Comparison of ENCODE assay signal across 8 cellular contexts in the genomic region with DNA sequence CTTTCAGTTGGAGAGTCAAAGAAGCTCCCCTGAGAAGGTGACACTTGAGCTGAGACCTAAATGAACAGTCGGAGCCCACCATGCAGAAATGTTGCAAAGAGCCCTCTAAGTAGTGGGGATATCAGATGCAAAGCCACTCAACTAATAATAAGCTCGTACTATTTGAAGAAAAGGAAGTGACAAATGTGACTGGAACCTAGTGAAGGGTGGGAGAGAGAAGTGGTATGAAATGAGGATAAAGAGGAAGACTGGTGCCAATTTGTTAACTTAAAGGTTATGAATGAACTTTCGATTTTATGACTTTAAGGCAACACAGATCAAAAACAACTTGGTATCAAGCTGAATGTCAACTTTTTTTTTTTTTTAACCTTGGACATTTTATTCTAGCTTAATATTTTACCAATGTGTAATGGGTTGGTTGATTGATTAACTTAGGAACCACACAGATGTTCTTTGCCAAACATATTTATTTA. TPM values are rescaled to one million over a fixed set of nuclear protein-coding genes. Genes with fewer than 3 reads are reported as not detected.
A peak's percentile ranks its signal among the peaks of the same experiment; 100 is the strongest.
DNase-seq lines count a peak whose midpoint lies in the region; ATAC-seq, FAIRE-seq and TF ChIP-seq lines count a peak whose summit lies in the region.

No MANE protein-coding gene starts in this region.

- peaks cover 23% of the 10 kb centered on the region for H3K4me1 Mint-ChIP-seq in activated T-helper 2 cell treated with anti-CD3 and anti-CD28 coated beads, Interferon-gamma antibody, Interleukin-2, Interleukin-4, amounts not matched to agents 10 μg/mL and 5 μg/mL and 100 μg/mL, durations not matched to agents 14 hours and 24 hours and 36 hours (ENCODE audit: low read depth)

- peaks cover 22% of the 10 kb centered on the region for H3K4me1 ChIP-seq in osteoblast (ENCODE audit: insufficient read depth, low read length)

- no peaks in the 10 kb centered on the region for H3K27me3 ChIP-seq in osteoblast (ENCODE audit: insufficient read depth, low read length)

- H4K20me1 ChIP-seq in osteoblast (ENCODE audit: insufficient read depth, low read length) = no peaks in the 10 kb centered on the region

- peak; percentile 29 for ATAC-seq in GM18870 (IDR thresholded peaks at IDR 0.05; ENCODE audit: unreplicated experiment)
- peak; percentile 31 for ATAC-seq in HG02623 (IDR thresholded peaks at IDR 0.05; ENCODE audit: unreplicated experiment)

- no peak overlapping the region for H3K27ac Mint-ChIP-seq in activated T-helper 2 cell treated with anti-CD3 and anti-CD28 coated beads, Interferon-gamma antibody, Interleukin-2, Interleukin-4, amounts not matched to agents 10 μg/mL and 5 μg/mL and 100 μg/mL, durations not matched to agents 14 hours and 24 hours and 36 hours

- no peaks in the 10 kb centered on the region for H3K9me3 Mint-ChIP-seq in activated T-helper 2 cell treated with anti-CD3 and anti-CD28 coated beads, Interferon-gamma antibody, Interleukin-2, Interleukin-4, amounts not matched to agents 10 μg/mL and 5 μg/mL and 100 μg/mL, durations not matched to agents 14 hours and 24 hours and 36 hours

- no peaks in the 10 kb centered on the region for H3K36me3 ChIP-seq in osteoblast (ENCODE audit: insufficient read depth, low read length)

- H3K4me2 ChIP-seq in osteoblast (ENCODE audit: insufficient read depth, low read length) = peak overlapping the region; percentile 61

- H3K79me2 ChIP-seq in osteoblast (ENCODE audit: insufficient read depth, low read length) = peaks cover 61% of the 10 kb centered on the region

- H3K9me3 ChIP-seq in osteoblast (ENCODE audit: low read depth, low read length) = no peaks in the 10 kb centered on the region

- DNase-seq in RCC 7860 (ENCODE audit: low spot score) (peak; percentile 17), osteoblast (ENCODE audit: insufficient read length, low spot score, missing footprints) (no peak), NCI-H345 treated with DMSO at 0.1 percent for 48 hours (lab: John Stamatoyannopoulos, UW; ENCODE audit: unreplicated experiment) (no peak), putamen (ENCODE audit: low spot score) (no peak), UCSD-AML1 (lab: John Stamatoyannopoulos, UW; ENCODE audit: unreplicated experiment) (no peak)
- no peak for DNase-seq in activated T-helper 2 cell treated with anti-CD3 and anti-CD28 coated beads, Interferon-gamma antibody, Interleukin-2, Interleukin-4, amounts not matched to agents 10 μg/mL and 5 μg/mL and 100 μg/mL, durations not matched to agents 14 hours and 24 hours and 36 hours (ENCODE audit: low spot score)

- H3K27me3 Mint-ChIP-seq in activated T-helper 2 cell treated with anti-CD3 and anti-CD28 coated beads, Interferon-gamma antibody, Interleukin-2, Interleukin-4, amounts not matched to agents 10 μg/mL and 5 μg/mL and 100 μg/mL, durations not matched to agents 14 hours and 24 hours and 36 hours (ENCODE audit: low read depth) = no peaks in the 10 kb centered on the region

- peaks cover 21% of the 10 kb centered on the region for H3K36me3 Mint-ChIP-seq in activated T-helper 2 cell treated with anti-CD3 and anti-CD28 coated beads, Interferon-gamma antibody, Interleukin-2, Interleukin-4, amounts not matched to agents 10 μg/mL and 5 μg/mL and 100 μg/mL, durations not matched to agents 14 hours and 24 hours and 36 hours (ENCODE audit: low read depth)

- H3K4me3 Mint-ChIP-seq in activated T-helper 2 cell treated with anti-CD3 and anti-CD28 coated beads, Interferon-gamma antibody, Interleukin-2, Interleukin-4, amounts not matched to agents 10 μg/mL and 5 μg/mL and 100 μg/mL, durations not matched to agents 14 hours and 24 hours and 36 hours (ENCODE audit: low read depth) = no peak overlapping the region

- no peak overlapping the region for H3K4me3 ChIP-seq in osteoblast (ENCODE audit: insufficient read depth, low read length)

- H2AFZ ChIP-seq in osteoblast (ENCODE audit: low read length) = no peak overlapping the region

- no peak for TF ChIP-seq CTCF in osteoblast (IDR thresholded peaks at IDR 0.05; ENCODE audit: extremely low read depth, low read depth, low read length)

- H3K27ac ChIP-seq in osteoblast (ENCODE audit: low read depth, low read length) = peak overlapping the region; percentile 70

- intact Hi-C loops in activated T-helper 2 cell treated with anti-CD3 and anti-CD28 coated beads, Interferon-gamma antibody, Interleukin-2, Interleukin-4, amounts not matched to agents 10 μg/mL and 5 μg/mL and 100 μg/mL, durations not matched to agents 14 hours and 24 hours and 36 hours (cut with micrococcal nuclease) = loop anchor here (2.0 to 10.0 kb wide), 2 partner anchors 236 to 276 kb away; no protein-coding TSS in a partner anchor

- FAIRE-seq in RCC 7860 (lab: Jason Lieb, UNC) = peak; percentile 93

RNA-seq across cellular contexts. Expression of a gene that starts 14.7 kb away (rescaled TPM):
- total RNA-seq in osteoblast = 33.7 and 43.6 TPM in 2 replicates
- 21.2 and 23.7 TPM in 2 replicates for total RNA-seq in activated T-helper 2 cell treated with anti-CD3 and anti-CD28 coated beads, Interferon-gamma antibody, Interleukin-2, Interleukin-4, amounts not matched to agents 10 μg/mL and 5 μg/mL and 100 μg/mL, durations not matched to agents 14 hours and 24 hours and 36 hours
